In the genomic region with DNA sequence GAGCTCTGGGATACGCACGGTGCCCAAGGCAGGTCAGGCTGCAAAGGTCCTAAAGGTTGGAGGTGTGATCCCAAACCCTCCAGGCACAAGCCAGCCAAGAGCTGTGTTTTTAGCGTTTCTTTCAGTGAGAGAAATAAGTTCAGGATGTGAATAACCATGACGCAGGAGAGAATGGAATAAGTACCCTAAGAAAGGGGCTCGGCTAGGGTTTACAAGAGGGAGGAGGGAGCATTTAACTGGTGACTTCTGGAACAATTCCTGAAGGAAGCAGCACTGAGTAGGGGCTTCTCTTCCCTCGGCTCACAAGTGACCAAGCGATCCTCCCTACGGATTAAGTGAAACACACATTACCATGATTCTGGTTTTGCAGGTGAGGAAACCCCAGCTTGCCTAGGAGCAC, we compare ENCODE assay signal across 2 cellular contexts.
TF ChIP-seq lines count a peak whose summit lies in the region.

No MANE protein-coding gene starts in this region.

TF ChIP-seq in liver, 16 proteins besides CTCF, POLR2A, EP300 and RAD21:
- TF ChIP-seq RXRA (IDR thresholded peaks at IDR 0.05) (no peak), SP1 (IDR thresholded peaks at IDR 0.05) (no peak)

TF ChIP-seq in HepG2, 621 proteins besides CTCF, POLR2A, EP300 and RAD21:
- TF ChIP-seq POLR2G (IDR thresholded peaks at IDR 0.05; ENCODE audit: low read depth, low read length) = no peak
- no peak for TF ChIP-seq SP140L (CRISPR knock-in tag; IDR thresholded peaks at IDR 0.05; ENCODE audit: borderline replicate concordance)
- no peak for TF ChIP-seq SNAPC2 (CRISPR knock-in tag; IDR thresholded peaks at IDR 0.05)
- TF ChIP-seq U2AF2 (IDR thresholded peaks at IDR 0.05; ENCODE audit: low read depth, low read length) = no peak
- TF ChIP-seq TEAD3 (CRISPR knock-in tag; optimal IDR thresholded peaks at IDR 0.05; ENCODE audit: borderline replicate concordance) = no peak
- TF ChIP-seq NFKB2 (CRISPR knock-in tag; IDR thresholded peaks at IDR 0.05; ENCODE audit: borderline replicate concordance) = no peak
- no peak for TF ChIP-seq ZSCAN12 (CRISPR knock-in tag; IDR thresholded peaks at IDR 0.05)
- no peak for TF ChIP-seq ZNF563 (CRISPR knock-in tag; IDR thresholded peaks at IDR 0.05)
- no peak for TF ChIP-seq GPN1 (CRISPR knock-in tag; IDR thresholded peaks at IDR 0.05; ENCODE audit: borderline replicate concordance)
- no peak for TF ChIP-seq SAFB2 (CRISPR knock-in tag; IDR thresholded peaks at IDR 0.05; ENCODE audit: borderline replicate concordance, low read depth)
- TF ChIP-seq, protein P1, sequence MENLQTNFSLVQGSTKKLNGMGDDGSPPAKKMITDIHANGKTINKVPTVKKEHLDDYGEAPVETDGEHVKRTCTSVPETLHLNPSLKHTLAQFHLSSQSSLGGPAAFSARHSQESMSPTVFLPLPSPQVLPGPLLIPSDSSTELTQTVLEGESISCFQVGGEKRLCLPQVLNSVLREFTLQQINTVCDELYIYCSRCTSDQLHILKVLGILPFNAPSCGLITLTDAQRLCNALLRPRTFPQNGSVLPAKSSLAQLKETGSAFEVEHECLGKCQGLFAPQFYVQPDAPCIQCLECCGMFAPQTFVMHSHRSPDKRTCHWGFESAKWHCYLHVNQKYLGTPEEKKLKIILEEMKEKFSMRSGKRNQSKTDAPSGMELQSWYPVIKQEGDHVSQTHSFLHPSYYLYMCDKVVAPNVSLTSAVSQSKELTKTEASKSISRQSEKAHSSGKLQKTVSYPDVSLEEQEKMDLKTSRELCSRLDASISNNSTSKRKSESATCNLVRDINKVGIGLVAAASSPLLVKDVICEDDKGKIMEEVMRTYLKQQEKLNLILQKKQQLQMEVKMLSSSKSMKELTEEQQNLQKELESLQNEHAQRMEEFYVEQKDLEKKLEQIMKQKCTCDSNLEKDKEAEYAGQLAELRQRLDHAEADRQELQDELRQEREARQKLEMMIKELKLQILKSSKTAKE (CRISPR knock-in tag; IDR thresholded peaks at IDR 0.05; ENCODE audit: borderline replicate concordance) = no peak
- TF ChIP-seq NFYC (CRISPR knock-in tag; IDR thresholded peaks at IDR 0.05) = no peak
- TF ChIP-seq YEATS2 (CRISPR knock-in tag; IDR thresholded peaks at IDR 0.05; ENCODE audit: borderline replicate concordance) = no peak
- no peak for TF ChIP-seq ZNF44 (CRISPR knock-in tag; IDR thresholded peaks at IDR 0.05)
- TF ChIP-seq ZNF234 (CRISPR knock-in tag; conservative IDR thresholded peaks at IDR 0.05) = no peak
- no peak for TF ChIP-seq ZNF543 (CRISPR knock-in tag; IDR thresholded peaks at IDR 0.05)
- TF ChIP-seq ZSCAN25 (CRISPR knock-in tag; IDR thresholded peaks at IDR 0.05) = no peak
- TF ChIP-seq, protein P2, sequence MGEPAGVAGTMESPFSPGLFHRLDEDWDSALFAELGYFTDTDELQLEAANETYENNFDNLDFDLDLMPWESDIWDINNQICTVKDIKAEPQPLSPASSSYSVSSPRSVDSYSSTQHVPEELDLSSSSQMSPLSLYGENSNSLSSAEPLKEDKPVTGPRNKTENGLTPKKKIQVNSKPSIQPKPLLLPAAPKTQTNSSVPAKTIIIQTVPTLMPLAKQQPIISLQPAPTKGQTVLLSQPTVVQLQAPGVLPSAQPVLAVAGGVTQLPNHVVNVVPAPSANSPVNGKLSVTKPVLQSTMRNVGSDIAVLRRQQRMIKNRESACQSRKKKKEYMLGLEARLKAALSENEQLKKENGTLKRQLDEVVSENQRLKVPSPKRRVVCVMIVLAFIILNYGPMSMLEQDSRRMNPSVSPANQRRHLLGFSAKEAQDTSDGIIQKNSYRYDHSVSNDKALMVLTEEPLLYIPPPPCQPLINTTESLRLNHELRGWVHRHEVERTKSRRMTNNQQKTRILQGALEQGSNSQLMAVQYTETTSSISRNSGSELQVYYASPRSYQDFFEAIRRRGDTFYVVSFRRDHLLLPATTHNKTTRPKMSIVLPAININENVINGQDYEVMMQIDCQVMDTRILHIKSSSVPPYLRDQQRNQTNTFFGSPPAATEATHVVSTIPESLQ (CRISPR knock-in tag; conservative IDR thresholded peaks at IDR 0.05) = no peak
- TF ChIP-seq MEF2D (CRISPR knock-in tag; IDR thresholded peaks at IDR 0.05) = no peak
- TF ChIP-seq, protein P3, sequence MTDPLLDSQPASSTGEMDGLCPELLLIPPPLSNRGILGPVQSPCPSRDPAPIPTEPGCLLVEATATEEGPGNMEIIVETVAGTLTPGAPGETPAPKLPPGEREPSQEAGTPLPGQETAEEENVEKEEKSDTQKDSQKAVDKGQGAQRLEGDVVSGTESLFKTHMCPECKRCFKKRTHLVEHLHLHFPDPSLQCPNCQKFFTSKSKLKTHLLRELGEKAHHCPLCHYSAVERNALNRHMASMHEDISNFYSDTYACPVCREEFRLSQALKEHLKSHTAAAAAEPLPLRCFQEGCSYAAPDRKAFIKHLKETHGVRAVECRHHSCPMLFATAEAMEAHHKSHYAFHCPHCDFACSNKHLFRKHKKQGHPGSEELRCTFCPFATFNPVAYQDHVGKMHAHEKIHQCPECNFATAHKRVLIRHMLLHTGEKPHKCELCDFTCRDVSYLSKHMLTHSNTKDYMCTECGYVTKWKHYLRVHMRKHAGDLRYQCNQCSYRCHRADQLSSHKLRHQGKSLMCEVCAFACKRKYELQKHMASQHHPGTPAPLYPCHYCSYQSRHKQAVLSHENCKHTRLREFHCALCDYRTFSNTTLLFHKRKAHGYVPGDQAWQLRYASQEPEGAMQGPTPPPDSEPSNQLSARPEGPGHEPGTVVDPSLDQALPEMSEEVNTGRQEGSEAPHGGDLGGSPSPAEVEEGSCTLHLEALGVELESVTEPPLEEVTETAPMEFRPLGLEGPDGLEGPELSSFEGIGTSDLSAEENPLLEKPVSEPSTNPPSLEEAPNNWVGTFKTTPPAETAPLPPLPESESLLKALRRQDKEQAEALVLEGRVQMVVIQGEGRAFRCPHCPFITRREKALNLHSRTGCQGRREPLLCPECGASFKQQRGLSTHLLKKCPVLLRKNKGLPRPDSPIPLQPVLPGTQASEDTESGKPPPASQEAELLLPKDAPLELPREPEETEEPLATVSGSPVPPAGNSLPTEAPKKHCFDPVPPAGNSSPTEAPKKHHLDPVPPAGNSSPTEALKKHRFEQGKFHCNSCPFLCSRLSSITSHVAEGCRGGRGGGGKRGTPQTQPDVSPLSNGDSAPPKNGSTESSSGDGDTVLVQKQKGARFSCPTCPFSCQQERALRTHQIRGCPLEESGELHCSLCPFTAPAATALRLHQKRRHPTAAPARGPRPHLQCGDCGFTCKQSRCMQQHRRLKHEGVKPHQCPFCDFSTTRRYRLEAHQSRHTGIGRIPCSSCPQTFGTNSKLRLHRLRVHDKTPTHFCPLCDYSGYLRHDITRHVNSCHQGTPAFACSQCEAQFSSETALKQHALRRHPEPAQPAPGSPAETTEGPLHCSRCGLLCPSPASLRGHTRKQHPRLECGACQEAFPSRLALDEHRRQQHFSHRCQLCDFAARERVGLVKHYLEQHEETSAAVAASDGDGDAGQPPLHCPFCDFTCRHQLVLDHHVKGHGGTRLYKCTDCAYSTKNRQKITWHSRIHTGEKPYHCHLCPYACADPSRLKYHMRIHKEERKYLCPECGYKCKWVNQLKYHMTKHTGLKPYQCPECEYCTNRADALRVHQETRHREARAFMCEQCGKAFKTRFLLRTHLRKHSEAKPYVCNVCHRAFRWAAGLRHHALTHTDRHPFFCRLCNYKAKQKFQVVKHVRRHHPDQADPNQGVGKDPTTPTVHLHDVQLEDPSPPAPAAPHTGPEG (CRISPR knock-in tag; IDR thresholded peaks at IDR 0.05) = no peak
